In the genomic region with DNA sequence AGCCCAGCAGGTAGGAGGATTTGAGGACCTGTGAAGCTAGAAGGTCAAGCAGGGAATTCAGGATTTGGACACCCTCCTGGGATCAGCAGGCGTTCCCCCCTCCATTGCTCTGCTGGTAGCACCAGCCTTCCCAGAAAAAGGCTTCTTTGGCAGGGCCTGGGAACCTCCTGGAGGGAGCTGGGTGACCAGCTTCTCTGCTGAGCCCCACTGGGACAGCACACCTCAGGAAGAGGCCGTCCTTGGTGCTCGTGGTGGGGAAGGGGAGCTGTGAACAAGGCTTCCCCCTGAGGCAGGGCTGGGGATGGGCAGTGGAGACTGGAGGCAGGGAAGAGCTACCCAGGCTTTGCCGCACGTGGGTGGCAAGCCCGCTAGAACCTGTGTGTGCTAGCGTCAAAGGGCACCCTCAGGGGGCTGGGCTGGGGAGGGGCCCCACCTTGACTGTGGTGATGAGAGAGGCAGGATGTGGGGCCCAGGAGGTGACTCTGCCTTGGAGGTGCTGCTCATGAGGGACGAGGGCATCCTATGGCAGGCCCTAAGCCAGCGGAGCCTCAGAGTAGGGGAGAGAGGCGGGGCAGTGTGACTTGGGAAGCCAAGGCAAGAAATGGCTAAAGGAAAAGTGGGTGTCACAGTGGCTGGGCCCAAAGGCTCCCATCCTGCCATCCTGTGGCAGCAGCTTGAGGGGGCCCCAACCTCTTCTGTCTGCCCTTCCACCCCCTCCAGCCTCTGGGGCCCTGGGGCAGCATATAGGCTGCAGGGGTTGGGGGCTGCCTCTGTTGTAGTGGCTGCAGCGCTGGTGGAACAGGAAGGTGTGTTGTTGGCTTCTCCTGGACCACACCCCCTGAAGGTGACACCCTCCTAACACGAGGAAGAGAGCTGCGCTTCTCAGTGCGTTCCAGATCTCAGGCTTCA, we compare ENCODE assay signal across 1 cellular context.
TF ChIP-seq lines count a peak whose summit lies in the region.

No MANE protein-coding gene starts in this region.

TF ChIP-seq in HEK293, 187 proteins besides CTCF, POLR2A, EP300 and RAD21 (continued from another document):
- TF ChIP-seq, protein P1, sequence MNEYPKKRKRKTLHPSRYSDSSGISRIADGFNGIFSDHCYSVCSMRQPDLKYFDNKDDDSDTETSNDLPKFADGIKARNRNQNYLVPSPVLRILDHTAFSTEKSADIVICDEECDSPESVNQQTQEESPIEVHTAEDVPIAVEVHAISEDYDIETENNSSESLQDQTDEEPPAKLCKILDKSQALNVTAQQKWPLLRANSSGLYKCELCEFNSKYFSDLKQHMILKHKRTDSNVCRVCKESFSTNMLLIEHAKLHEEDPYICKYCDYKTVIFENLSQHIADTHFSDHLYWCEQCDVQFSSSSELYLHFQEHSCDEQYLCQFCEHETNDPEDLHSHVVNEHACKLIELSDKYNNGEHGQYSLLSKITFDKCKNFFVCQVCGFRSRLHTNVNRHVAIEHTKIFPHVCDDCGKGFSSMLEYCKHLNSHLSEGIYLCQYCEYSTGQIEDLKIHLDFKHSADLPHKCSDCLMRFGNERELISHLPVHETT (tag by site-specific recombination; IDR thresholded peaks at IDR 0.05) = no peak
- TF ChIP-seq ZNF292 (tag by site-specific recombination; IDR thresholded peaks at IDR 0.05; ENCODE audit: borderline replicate concordance, low read depth) = no peak
- no peak for TF ChIP-seq ZNF146 (tag by site-specific recombination; IDR thresholded peaks at IDR 0.05)
